8 cellular contexts compared by ENCODE assay signal in genomic region chr14:32938719-32939253, GRCh38. TPM values are rescaled to one million over a fixed set of nuclear protein-coding genes. Genes with fewer than 3 reads are reported as not detected.
DNase-seq lines count a peak whose midpoint lies in the region; ATAC-seq, FAIRE-seq and TF ChIP-seq lines count a peak whose summit lies in the region.

Gene NPAS3, plus strand, starts transcription at chr14:32938879.

- TF ChIP-seq RAD21 in HepG2 (CRISPR knock-in tag; IDR thresholded peaks at IDR 0.05): no peak

- no peak for TF ChIP-seq EP300 in HepG2 (IDR thresholded peaks at IDR 0.05; ENCODE audit: low read depth in 2 of 2, low read length in 2 of 2)
- TF ChIP-seq EP300 in HepG2 (CRISPR knock-in tag; IDR thresholded peaks at IDR 0.05; ENCODE audit: borderline replicate concordance): no peak

- H3K4me1 ChIP-seq in HepG2 (ENCODE audit: insufficient read depth, low read length) (no peaks in the 10 kb centered on the region), thymus (ENCODE audit: control insufficient read depth, insufficient read depth, low read length) (no peaks in the 10 kb centered on the region)

- no peaks in the 10 kb centered on the region for H3K9me3 ChIP-seq in HepG2 (ENCODE audit: low read length)
- H3K9me3 ChIP-seq in thymus (ENCODE audit: control insufficient read depth): no peaks in the 10 kb centered on the region

- TF ChIP-seq POLR2A in HepG2 (IDR thresholded peaks at IDR 0.05; ENCODE audit: insufficient read depth in 1 of 2, low read depth in 2 of 2, low read length in 2 of 2) (no peak), GM12891 (IDR thresholded peaks at IDR 0.05; ENCODE audit: low read depth, low read length) (no peak)

- FAIRE-seq in bronchial epithelial cell (lab: Jason Lieb, UNC) (no peak), HepG2 (lab: Jason Lieb, UNC) (no peak), GM12891 (lab: Jason Lieb, UNC) (no peak)

- 1% methylated on average over 57 of the region's 92 CpGs for WGBS in HepG2 (ENCODE audit: low lambda C conversion rate)
- under 1% methylated on average over 85 of the region's 92 CpGs for WGBS in thymus

- intact Hi-C loops in HepG2 (cut with micrococcal nuclease; ENCODE audit: unreplicated experiment): no loop called here

- ATAC-seq in HG03432 (IDR thresholded peaks at IDR 0.05; ENCODE audit: unreplicated experiment) (peak; percentile 36), HepG2 (peak; percentile 18), GM19455 (IDR thresholded peaks at IDR 0.05; ENCODE audit: unreplicated experiment) (no peak)

- no TSS peak for BruUV-seq in HepG2 (replicated peaks; lab: Mats Ljungman, UMichigan)

- no peak within 1 kb of the TSS for H2AFZ ChIP-seq in HepG2 (ENCODE audit: low read length)

- H3K79me2 ChIP-seq in HepG2 (ENCODE audit: insufficient read depth, low read length): no peaks in the 10 kb centered on the region

- no peaks in the 10 kb centered on the region for H3K36me3 ChIP-seq in bronchial epithelial cell (ENCODE audit: control insufficient read depth, insufficient read depth, low read length)
- no peaks in the 10 kb centered on the region for H3K36me3 ChIP-seq in HepG2 (replicated peaks in 1 of 2; ENCODE audit: control insufficient read depth in 1 of 2, insufficient read depth in 2 of 2, low read length in 2 of 2)
- H3K36me3 ChIP-seq in thymus (ENCODE audit: control insufficient read depth, insufficient read depth): no peaks in the 10 kb centered on the region

- H3K4me2 ChIP-seq in HepG2 (ENCODE audit: low read depth, low read length): peak within 1 kb of the TSS; percentile 63

- no peaks in the 10 kb centered on the region; the same call in 1 of the 2 replicates for H4K20me1 ChIP-seq in HepG2 (ENCODE audit: insufficient read depth, low read length)

- no peak within 1 kb of the TSS for H3K9ac ChIP-seq in HepG2 (ENCODE audit: insufficient read depth, low read depth, low read length)

- H3K4me3 ChIP-seq in bronchial epithelial cell (ENCODE audit: low read depth, low read length): peak within 1 kb of the TSS; percentile 40
- H3K4me3 ChIP-seq in HepG2 (replicated peaks in 1 of 3; ENCODE audit: insufficient read depth in 1 of 3, low read depth in 2 of 3, low read length in 3 of 3): peak within 1 kb of the TSS; percentile 42 to 60 (median 53); a peak in 5 of 6 replicates
- peak within 1 kb of the TSS; percentile 46 for H3K4me3 ChIP-seq in thymus (ENCODE audit: low read length)

- POLR2A ChIA-PET in HepG2 (lab: Yijun Ruan, JAX): no interaction called here

- DNase-seq in GM13977 (ENCODE audit: low spot score) (peak; percentile 50), bronchial epithelial cell (ENCODE audit: low read depth) (no peak), HepG2 (ENCODE audit: low spot score) (no peak), GM12891 (ENCODE audit: insufficient read length, low spot score) (no peak), mesenteric fat pad (ENCODE audit: low spot score) (no peak)

- CTCF ChIA-PET in HepG2 (lab: Yijun Ruan, JAX; ENCODE audit: low intra/inter-chr PET ratio, low total read pairs): no interaction called here

- H3K27ac ChIP-seq in HepG2 (ENCODE audit: extremely low read length, insufficient read depth, low read length) (no peak within 1 kb of the TSS), thymus (ENCODE audit: low read depth) (no peak within 1 kb of the TSS)

- in situ Hi-C loops in GM13977 (cut with MboI; ENCODE audit: low pct_unique_long_range_greater_than_20kb, low sequenced_read_pairs, unreplicated experiment) (no loop called here), HepG2 (cut with HindIII; ENCODE audit: extremely low pct_ligation_motif_present, low pct_unique_long_range_greater_than_20kb) (no loop called here)

- no peak for TF ChIP-seq CTCF in GM13977 (IDR thresholded peaks at IDR 0.05; ENCODE audit: extremely low read depth, insufficient read depth, missing control alignments)
- no peak for TF ChIP-seq CTCF in bronchial epithelial cell (IDR thresholded peaks at IDR 0.05; ENCODE audit: insufficient read depth, low read length, severe bottlenecking)
- TF ChIP-seq CTCF in HepG2 (CRISPR knock-in tag; IDR thresholded peaks at IDR 0.05): no peak

- H3K27me3 ChIP-seq in bronchial epithelial cell (ENCODE audit: control insufficient read depth, insufficient read depth, low read length): peaks cover 16% of the 10 kb centered on the region
- H3K27me3 ChIP-seq in HepG2 (ENCODE audit: control insufficient read depth in 1 of 2, insufficient read depth in 2 of 2, low read length in 2 of 2): peaks cover 17 to 68% of the 10 kb centered on the region in 2 experiments
- H3K27me3 ChIP-seq in thymus (ENCODE audit: control insufficient read depth, insufficient read depth): peaks cover 54% of the 10 kb centered on the region

TF ChIP-seq in HepG2, 621 proteins besides CTCF, POLR2A, EP300 and RAD21:
- peak; percentile 65; the same call in 1 of the 2 replicates for TF ChIP-seq ZNF777 (CRISPR knock-in tag; IDR thresholded peaks at IDR 0.05)
- no peak for TF ChIP-seq ZNF354B (CRISPR knock-in tag; IDR thresholded peaks at IDR 0.05)

TF ChIP-seq in GM12891, 5 proteins besides CTCF, POLR2A, EP300 and RAD21:
- no peak for TF ChIP-seq POLR2AphosphoS5 (IDR thresholded peaks at IDR 0.05; ENCODE audit: low read depth, low read length)
- TF ChIP-seq SPI1 (IDR thresholded peaks at IDR 0.05; ENCODE audit: low read depth, low read length): no peak
- no peak for TF ChIP-seq POU2F2 (IDR thresholded peaks at IDR 0.05; ENCODE audit: low read depth, low read length)
- no peak for TF ChIP-seq PAX5 (IDR thresholded peaks at IDR 0.05; ENCODE audit: insufficient read depth, low read length, severe bottlenecking)
- no peak for TF ChIP-seq TAF1 (IDR thresholded peaks at IDR 0.05; ENCODE audit: low read depth, low read length)

RNA-seq across cellular contexts. Expression of gene NPAS3, which starts in this region (rescaled TPM):
- 0.13 TPM in 1 of 2 replicates, not detected in the other for total RNA-seq in bronchial epithelial cell
- not detected in 2 replicates for total RNA-seq in HepG2 (2016; rRNA removed; fragmentation: Illumina TruSeq; extraction: Trizol)
- not detected in 2 replicates for total RNA-seq in HepG2 (2016; cell fraction: cytosol; rRNA removed; fragmentation: Illumina TruSeq; extraction: Trizol; ENCODE audit: low read depth)
- total RNA-seq in HepG2 (2016; cell fraction: insoluble cytoplasmic fraction; rRNA removed; fragmentation: Illumina TruSeq; extraction: Trizol): not detected in 2 replicates
- not detected in 2 replicates for total RNA-seq in HepG2 (2016; cell fraction: membrane; rRNA removed; fragmentation: Illumina TruSeq; extraction: Trizol)
- total RNA-seq in HepG2 (2016; cell fraction: nucleus; rRNA removed; fragmentation: Illumina TruSeq; extraction: Trizol): not detected in 2 replicates
- not detected in 2 replicates for polyA plus RNA-seq in HepG2 (2011; rRNA removed)
- polyA plus RNA-seq in HepG2 (2011; cell fraction: cytosol; rRNA removed): not detected in 2 replicates
- not detected in 2 replicates for polyA plus RNA-seq in HepG2 (2011; cell fraction: nucleus; rRNA removed)
- polyA plus RNA-seq in HepG2 (2012): not detected in 2 replicates
- not detected in 2 replicates for polyA plus RNA-seq in HepG2 (2016; cell fraction: cytosol; fragmentation: Illumina TruSeq; extraction: Trizol; ENCODE audit: low read depth)
- polyA plus RNA-seq in HepG2 (2016; cell fraction: insoluble cytoplasmic fraction; fragmentation: Illumina TruSeq; extraction: Trizol; ENCODE audit: low read depth): not detected in 2 replicates
- not detected in 2 replicates for polyA plus RNA-seq in HepG2 (2016; cell fraction: membrane; fragmentation: Illumina TruSeq; extraction: Trizol; ENCODE audit: low read depth)
- polyA plus RNA-seq in HepG2 (2016; cell fraction: nucleus; fragmentation: Illumina TruSeq; extraction: Trizol; ENCODE audit: insufficient read depth, low read depth): not detected in 2 replicates
- not detected in 2 replicates for polyA minus RNA-seq in HepG2 (2011; rRNA and poly(A)+ RNA removed; ENCODE audit: low replicate concordance)
- not detected in 2 replicates for polyA minus RNA-seq in HepG2 (2011; cell fraction: cytosol; rRNA and poly(A)+ RNA removed)
- not detected in 2 replicates for polyA minus RNA-seq in HepG2 (2011; cell fraction: nucleus; rRNA and poly(A)+ RNA removed)
- polyA plus RNA-seq in thymus: 1.0 TPM
- not detected for polyA plus RNA-seq in GM12891 (2012; ENCODE audit: low read depth, missing spikeins)
- 3.6 TPM for total RNA-seq in mesenteric fat pad

Comparison
In these comparisons a context has a peak if more than half of its experiments do, and no peak if none do; other contexts are left out.
1. Peak in ATAC-seq, H3K4me3 ChIP-seq and H3K4me2 ChIP-seq in HepG2; RNA of the gene not detected or under 1 TPM.